In the genomic region with DNA sequence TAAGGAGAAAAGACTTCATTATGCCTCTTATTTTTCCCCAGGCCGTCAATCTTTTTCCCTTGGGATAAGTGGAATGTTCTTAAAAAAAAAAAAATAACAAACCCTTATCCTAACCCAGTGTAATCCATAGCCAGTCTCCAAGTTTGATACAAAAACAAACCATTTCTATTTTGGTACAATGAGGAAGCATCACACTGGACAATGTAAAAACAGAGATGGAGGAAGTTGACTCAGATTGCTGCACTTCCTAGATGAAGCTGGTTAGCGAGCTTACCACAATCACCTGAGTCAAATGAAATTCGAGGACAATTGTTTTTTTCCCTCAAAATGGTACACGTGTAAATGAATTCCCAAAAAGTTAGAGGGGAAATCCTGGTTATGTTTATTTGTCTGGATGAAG, we compare ENCODE assay signal across 9 cellular contexts.
A peak's percentile ranks its signal among the peaks of the same experiment; 100 is the strongest.
DNase-seq lines count a peak whose midpoint lies in the region; FAIRE-seq and TF ChIP-seq lines count a peak whose summit lies in the region.
"Had no signal": no experiment of that assay in that cellular context is flagged by ENCODE, and none has a peak within 500 bp of the region (broad histone marks: within the 10 kb centered on the region; RNA-seq: fewer than 3 reads in every experiment).

No MANE protein-coding gene starts in this region.

- no peak for TF ChIP-seq CTCF in HFFc6 (IDR thresholded peaks at IDR 0.05)
- TF ChIP-seq CTCF in astrocyte (IDR thresholded peaks at IDR 0.05; ENCODE audit: insufficient read depth, low read depth, low read length): no peak
- no peak for TF ChIP-seq CTCF in transverse colon (IDR thresholded peaks at IDR 0.05)

- peak overlapping the region; percentile 54 for H3K4me2 ChIP-seq in astrocyte (ENCODE audit: low read length)

- H3K9me3 Mint-ChIP-seq in HFFc6: no peaks in the 10 kb centered on the region
- no peaks in the 10 kb centered on the region for H3K9me3 Mint-ChIP-seq in astrocyte (ENCODE audit: unreplicated experiment)
- H3K9me3 Mint-ChIP-seq: activated T-cell treated with anti-CD3 and anti-CD28 coated beads, Interleukin-2, amount 50 U/mL, for 24 hours had no signal

- H3K4me3 Mint-ChIP-seq in HFFc6: peak overlapping the region; percentile 56
- H3K4me3 Mint-ChIP-seq in astrocyte (ENCODE audit: unreplicated experiment): no peak overlapping the region
- H3K4me3 Mint-ChIP-seq: activated T-cell treated with anti-CD3 and anti-CD28 coated beads, Interleukin-2, amount 50 U/mL, for 24 hours had no signal

- H3K27ac Mint-ChIP-seq in HFFc6: peak overlapping the region; percentile 82
- H3K27ac Mint-ChIP-seq in astrocyte (ENCODE audit: unreplicated experiment): no peak overlapping the region
- H3K27ac Mint-ChIP-seq: activated T-cell treated with anti-CD3 and anti-CD28 coated beads, Interleukin-2, amount 50 U/mL, for 24 hours had no signal

- 42 to 50% methylated on average over 4 of the region's 4 CpGs for WGBS in transverse colon (ENCODE audit: low coverage in 1 of 2), 2 donors

- no peak for TF ChIP-seq EP300 in transverse colon (IDR thresholded peaks at IDR 0.05; ENCODE audit: low read depth)

- H2AFZ ChIP-seq in astrocyte (ENCODE audit: low read depth, low read length): no peak overlapping the region

- TF ChIP-seq POLR2A in transverse colon (IDR thresholded peaks at IDR 0.05): no peak

- in situ Hi-C loops in transverse colon (cut with MboI; ENCODE audit: low pct_ligation_motif_present in 1 of 4, low pct_unique_long_range_greater_than_20kb in 1 of 4, low sequenced_read_pairs in 3 of 4): loop anchor here in 2 of 4 donors (10.0 to 25.0 kb wide), 2 partner anchors 256 to 259 kb away; partner anchors contain the start of gene TCF4 (in 2 of the 2)

- FAIRE-seq in astrocyte (lab: Jason Lieb, UNC): peak; percentile 92

- no peak overlapping the region for H3K9ac ChIP-seq in astrocyte (ENCODE audit: low read length)

- H3K27ac ChIP-seq in astrocyte (ENCODE audit: low read depth, low read length) (peak overlapping the region; percentile 68), transverse colon (peak overlapping the region in 3 of 4 donors; percentile 24 to 41 (median 39))

- H4K20me1 ChIP-seq in astrocyte (ENCODE audit: insufficient read depth, low read length): no peaks in the 10 kb centered on the region

- peaks cover 16% of the 10 kb centered on the region for H3K4me1 ChIP-seq in astrocyte (ENCODE audit: insufficient read depth, low read length)
- peaks cover 0 to 4% (median 0%) of the 10 kb centered on the region in 4 donors for H3K4me1 ChIP-seq in transverse colon

- H3K36me3 Mint-ChIP-seq in HFFc6 (ENCODE audit: low read depth) (no peaks in the 10 kb centered on the region), astrocyte (ENCODE audit: low read depth, unreplicated experiment) (no peaks in the 10 kb centered on the region)

- no peaks in the 10 kb centered on the region for H3K9me3 ChIP-seq in astrocyte (ENCODE audit: insufficient read depth, low read depth, low read length)
- no peaks in the 10 kb centered on the region for H3K9me3 ChIP-seq in transverse colon

- H3K27me3 Mint-ChIP-seq in HFFc6 (ENCODE audit: insufficient read depth): no peaks in the 10 kb centered on the region
- no peaks in the 10 kb centered on the region for H3K27me3 Mint-ChIP-seq in astrocyte (ENCODE audit: low read depth, unreplicated experiment)

- H3K4me3 ChIP-seq in astrocyte (ENCODE audit: insufficient read depth, low read depth, low read length) (no peak overlapping the region), transverse colon (no peak overlapping the region)

- peaks cover 29% of the 10 kb centered on the region for H3K79me2 ChIP-seq in astrocyte (ENCODE audit: insufficient read depth, low read length)

- intact Hi-C loops in transverse colon (cut with DNase I; ENCODE audit: low total_unique reads): loop anchor here (10.0 kb wide), 1 partner anchor 76 kb away; no protein-coding TSS in a partner anchor

- H3K27me3 ChIP-seq in astrocyte (ENCODE audit: insufficient read depth, low read length) (no peaks in the 10 kb centered on the region), transverse colon (no peaks in the 10 kb centered on the region)

- no peaks in the 10 kb centered on the region for H3K36me3 ChIP-seq in astrocyte (ENCODE audit: insufficient read depth, low read length)
- H3K36me3 ChIP-seq in transverse colon: no peaks in the 10 kb centered on the region

- DNase-seq in HFFc6: peak; percentile 35
- DNase-seq in astrocyte (ENCODE audit: low read depth): peak; percentile 79
- DNase-seq in iris pigment epithelial cell (ENCODE audit: low read depth): peak; percentile 64
- DNase-seq in transverse colon: no peak
- DNase-seq in GOT3 (lab: John Stamatoyannopoulos, UW): no peak
- DNase-seq in SW480 (ENCODE audit: low spot score): no peak
- DNase-seq in NCI-H2107 treated with DMSO at 0.1 percent for 48 hours (lab: John Stamatoyannopoulos, UW; ENCODE audit: unreplicated experiment): no peak
- DNase-seq: activated T-cell treated with anti-CD3 and anti-CD28 coated beads, Interleukin-2, amount 50 U/mL, for 24 hours; nucleus accumbens had no signal

- H3K4me1 Mint-ChIP-seq in HFFc6 (ENCODE audit: low read depth) (peaks cover 48% of the 10 kb centered on the region), astrocyte (ENCODE audit: low read depth, unreplicated experiment) (peaks cover 21% of the 10 kb centered on the region)

Comparison
In these comparisons a context has a peak if more than half of its experiments do, and no peak if none do; other contexts are left out.
1. DNase-seq: peak in HFFc6 (single experiment), astrocyte (single experiment) and iris pigment epithelial cell (single experiment); none in transverse colon (single experiment), GOT3 (single experiment), SW480 (single experiment) and NCI-H2107 treated with DMSO at 0.1 percent for 48 hours (single experiment).